In the genomic region with DNA sequence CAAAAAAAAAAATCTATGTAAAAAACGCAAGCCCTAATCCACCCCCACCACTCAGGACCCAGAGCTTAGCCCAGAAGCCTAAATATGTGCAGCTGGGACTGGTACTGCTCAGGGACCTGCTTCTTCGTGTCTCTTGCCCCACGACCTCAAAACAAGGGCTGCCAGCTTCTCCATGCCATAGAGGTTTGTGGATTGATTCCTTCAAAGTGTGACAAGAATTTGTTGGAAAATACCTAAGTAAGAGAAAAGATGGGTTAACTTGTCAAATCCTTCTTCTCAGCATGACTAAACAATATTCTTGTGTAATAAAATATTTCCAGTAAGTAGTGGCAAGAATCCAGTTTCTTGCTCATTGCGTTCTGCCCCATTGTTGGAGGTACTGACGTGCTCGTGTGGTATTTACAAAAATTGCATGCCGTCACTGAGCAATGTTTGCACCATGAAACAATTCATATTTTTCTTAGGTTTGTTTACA, we compare ENCODE assay signal across 12 cellular contexts. TPM values are rescaled to one million over a fixed set of nuclear protein-coding genes. Genes with fewer than 3 reads are reported as not detected.
DNase-seq lines count a peak whose midpoint lies in the region; ATAC-seq and TF ChIP-seq lines count a peak whose summit lies in the region.
"Had no signal": no experiment of that assay in that cellular context is flagged by ENCODE, and none has a peak within 500 bp of the region (broad histone marks: within the 10 kb centered on the region; RNA-seq: fewer than 3 reads in every experiment).

No MANE protein-coding gene starts in this region.

- no peaks in the 10 kb centered on the region for H3K79me2 ChIP-seq in GM23248 (ENCODE audit: insufficient read depth)

- peaks cover 26% of the 10 kb centered on the region for H3F3A ChIP-seq in GM23248 (ENCODE audit: insufficient read depth)

- H3K4me2 ChIP-seq in GM23248 (ENCODE audit: unreplicated experiment), result peak overlapping the region; percentile 27

- in situ Hi-C loops in GM23248 (cut with MboI), result no loop called here

- H3K36me3 ChIP-seq in GM23248 (ENCODE audit: low read depth) (no peaks in the 10 kb centered on the region), RWPE2 (ENCODE audit: low read depth) (no peaks in the 10 kb centered on the region), aorta (ENCODE audit: control insufficient read depth in 1 of 2, insufficient read depth in 2 of 2, low read length in 1 of 2) (no peaks in the 10 kb centered on the region)

- H3K27me3 ChIP-seq in GM23248 (replicated peaks; ENCODE audit: insufficient read depth) (no peaks in the 10 kb centered on the region), RWPE2 (ENCODE audit: insufficient read depth, poor library complexity, severe bottlenecking) (no peaks in the 10 kb centered on the region), aorta (ENCODE audit: control insufficient read depth in 1 of 2, insufficient read depth in 2 of 2, low read length in 1 of 2) (no peaks in the 10 kb centered on the region)

- no peak for TF ChIP-seq CTCF in RWPE2 (IDR thresholded peaks at IDR 0.05; ENCODE audit: poor library complexity, severe bottlenecking)
- TF ChIP-seq CTCF in fibroblast of mammary gland (conservative IDR thresholded peaks at IDR 0.05; ENCODE audit: control insufficient read depth, insufficient read depth, low read depth, low read length), result no peak

- ATAC-seq in RWPE2 (ENCODE audit: low read depth) (peak; percentile 93), aorta (ENCODE audit: low FRiP score) (no peak)
- ATAC-seq: natural killer cell treated with Interleukin-12 subunit alpha and Interleukin-12 subunit beta and Interleukin-15 and Interleukin-18, amount 100 ng/mL, for 72 hours had no signal

- H3K4me1 ChIP-seq in GM23248 (ENCODE audit: insufficient read depth), result peaks cover 35% of the 10 kb centered on the region
- H3K4me1 ChIP-seq in RWPE2 (ENCODE audit: insufficient read depth, poor library complexity, severe bottlenecking), result peaks cover 24% of the 10 kb centered on the region
- H3K4me1 ChIP-seq in aorta (ENCODE audit: control insufficient read depth in 1 of 2, insufficient read depth in 2 of 2, low read length in 2 of 2), result no peaks in the 10 kb centered on the region

- intact Hi-C loops in aorta (cut with DNase I), result no loop called here

- H2AFZ ChIP-seq in GM23248, result no peak overlapping the region

- H3K4me3 ChIP-seq in GM23248 (no peak overlapping the region), RWPE2 (ENCODE audit: severe bottlenecking) (no peak overlapping the region), fibroblast of mammary gland (ENCODE audit: control insufficient read depth, low read depth, low read length) (no peak overlapping the region), aorta (ENCODE audit: low read length in 2 of 2) (no peak overlapping the region)

- H3K9me3 ChIP-seq in GM23248 (ENCODE audit: low read depth) (no peaks in the 10 kb centered on the region), RWPE2 (ENCODE audit: severe bottlenecking) (no peaks in the 10 kb centered on the region), aorta (ENCODE audit: control insufficient read depth, low read length) (no peaks in the 10 kb centered on the region)

- H3K9ac ChIP-seq in GM23248, result peak overlapping the region; percentile 44

- no peaks in the 10 kb centered on the region for H4K20me1 ChIP-seq in GM23248 (ENCODE audit: insufficient read depth)

- no peaks in the 10 kb centered on the region for H3K9me2 ChIP-seq in GM23248 (ENCODE audit: insufficient read depth)

- WGBS in GM23248 (ENCODE audit: low coverage in 1 of 2, low lambda C conversion rate in 2 of 2, missing lambda C conversion rate in 2 of 2), 2 experiments, result 17 to 20% methylated on average over 7 of the region's 7 CpGs
- 61 to 68% methylated on average over 7 of the region's 7 CpGs for WGBS in aorta, 2 donors

- DNase-seq in GM23248 (peak; percentile 99), RWPE2 (ENCODE audit: low spot score) (no peak), fibroblast of mammary gland (ENCODE audit: low read depth) (peak; percentile 98), stromal cell of bone marrow (ENCODE audit: low read depth) (peak; percentile 81), hypothalamus (lab: John Stamatoyannopoulos, UW) (no peak), SK-N-DZ (ENCODE audit: low spot score) (no peak), aorta (no peak)
- DNase-seq: activated gamma-delta T cell treated with Interleukin-2 at 50 U/mL for 16 hours, DMS53 had no signal

- H3K27ac ChIP-seq in GM23248 (peak overlapping the region; percentile 82), RWPE2 (ENCODE audit: poor library complexity, severe bottlenecking) (peak overlapping the region; percentile 52), aorta (ENCODE audit: low read depth in 1 of 2, low read length in 2 of 2) (no peak overlapping the region)

RNA-seq across cellular contexts. Expression of a gene that starts 0.8 kb away (rescaled TPM):
- total RNA-seq in GM23248 (2014; rRNA removed; shearing (Covaris generic)), result not detected in 2 replicates
- not detected in 2 replicates for polyA plus RNA-seq in GM23248 (2016; fragmentation: Nextera tagmentation; extraction: Ambion mirVana)
- polyA plus RNA-seq in SK-N-DZ (2014; cell fraction: cytosol; rRNA removed), result not detected in 2 replicates
- not detected in 2 replicates for polyA plus RNA-seq in SK-N-DZ (2014; cell fraction: nucleus; rRNA removed)
- total RNA-seq in aorta, result not detected
- polyA plus RNA-seq in aorta, result not detected
- total RNA-seq: natural killer cell treated with Interleukin-12 subunit alpha and Interleukin-12 subunit beta and Interleukin-15 and Interleukin-18, amount 100 ng/mL, for 72 hours; skeletal muscle tissue had no signal
- polyA plus RNA-seq: thymus had no signal

RNA-seq across cellular contexts. Expression of a gene that starts 9.5 kb away (rescaled TPM):
- total RNA-seq in GM23248 (2014; rRNA removed; shearing (Covaris generic)), result 14.2 and 18.7 TPM in 2 replicates
- polyA plus RNA-seq in GM23248 (2016; fragmentation: Nextera tagmentation; extraction: Ambion mirVana), result 16.8 and 18.7 TPM in 2 replicates
- polyA plus RNA-seq in SK-N-DZ (2014; cell fraction: cytosol; rRNA removed), result not detected in 2 replicates
- polyA plus RNA-seq in SK-N-DZ (2014; cell fraction: nucleus; rRNA removed), result not detected in 2 replicates
- not detected for total RNA-seq in aorta
- 10 to 100 TPM in 1 of 2 donors, not detected in 1; 25.0 TPM for polyA plus RNA-seq in aorta
- total RNA-seq: natural killer cell treated with Interleukin-12 subunit alpha and Interleukin-12 subunit beta and Interleukin-15 and Interleukin-18, amount 100 ng/mL, for 72 hours; skeletal muscle tissue had no signal

Comparison
In these comparisons a context has a peak if more than half of its experiments do, and no peak if none do; other contexts are left out.
1. DNase-seq: peak in GM23248 (single experiment), fibroblast of mammary gland (single experiment) and stromal cell of bone marrow (single experiment); none in RWPE2 (single experiment), hypothalamus (0 of 51), SK-N-DZ (single experiment) and aorta (0 of 2).
2. H3K27ac ChIP-seq: peak in GM23248 (single experiment) and RWPE2 (single experiment); none in aorta (0 of 2).
3. RNA of a gene that starts 9.5 kb away (total RNA-seq): 14.2 to 18.7 TPM in GM23248; not detected in aorta; every median in the first group is over 10 times any median in the second.